ENCODE assay signal across 2 cellular contexts in the genomic region with DNA sequence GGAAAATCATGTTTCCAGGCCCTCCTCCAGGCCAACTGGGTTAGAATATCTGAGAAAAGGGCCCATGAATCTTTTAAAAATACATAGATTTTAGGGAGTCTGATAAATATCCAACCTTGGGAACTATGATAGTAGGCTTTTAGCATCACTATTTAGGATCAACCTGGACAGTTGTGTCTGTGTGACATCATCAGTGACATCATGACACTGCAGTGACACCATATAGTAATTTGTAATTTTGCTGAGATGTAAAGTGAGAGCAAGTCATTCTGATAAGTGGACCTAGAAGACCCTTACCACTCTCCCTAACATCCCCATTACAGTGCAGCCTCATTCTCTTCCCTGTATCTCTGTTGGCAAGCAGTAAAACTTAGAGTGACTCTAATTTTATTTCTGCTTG.
TF ChIP-seq lines count a peak whose summit lies in the region.

No MANE protein-coding gene starts in this region.

TF ChIP-seq in HepG2, 621 proteins besides CTCF, POLR2A, EP300 and RAD21:
- TF ChIP-seq CREB1 (IDR thresholded peaks at IDR 0.05) (peak; percentile 82), CREB1 (CRISPR knock-in tag; IDR thresholded peaks at IDR 0.05) (no peak), ZNF549 (CRISPR knock-in tag; IDR thresholded peaks at IDR 0.05) (no peak), ATF7 (IDR thresholded peaks at IDR 0.05) (0 out of 2 replicates have a peak, but pooled peaks have one; percentile 11), ATF7 (CRISPR knock-in tag; IDR thresholded peaks at IDR 0.05) (no peak)
TF ChIP-seq in HepG2: peak in this region for 2.

TF ChIP-seq in K562, 482 proteins besides CTCF, POLR2A, EP300 and RAD21:
- TF ChIP-seq SMARCA5 (IDR thresholded peaks at IDR 0.05) (no peak), ATF1 (CRISPR knock-in tag; IDR thresholded peaks at IDR 0.05) (no peak), ATF1 (tag; IDR thresholded peaks at IDR 0.05) (0 out of 2 replicates have a peak, but pooled peaks have one; percentile 57), CREB1 (IDR thresholded peaks at IDR 0.05) (peak; percentile 57; the same call in 1 of the 2 replicates), CREB1 (CRISPR knock-in tag; IDR thresholded peaks at IDR 0.05) (no peak), ASH1L (IDR thresholded peaks at IDR 0.05; ENCODE audit: borderline replicate concordance, low read depth, partially characterized antibody) (no peak), ZNF41 (CRISPR knock-in tag; conservative IDR thresholded peaks at IDR 0.05) (no peak), CREM (IDR thresholded peaks at IDR 0.05; ENCODE audit: low read depth) (peak; percentile 38; the same call in 1 of the 2 replicates), NUFIP1 (IDR thresholded peaks at IDR 0.05; ENCODE audit: partially characterized antibody) (no peak), SMAD3 (CRISPR knock-in tag; conservative IDR thresholded peaks at IDR 0.05) (no peak)
- TF ChIP-seq, protein P1, sequence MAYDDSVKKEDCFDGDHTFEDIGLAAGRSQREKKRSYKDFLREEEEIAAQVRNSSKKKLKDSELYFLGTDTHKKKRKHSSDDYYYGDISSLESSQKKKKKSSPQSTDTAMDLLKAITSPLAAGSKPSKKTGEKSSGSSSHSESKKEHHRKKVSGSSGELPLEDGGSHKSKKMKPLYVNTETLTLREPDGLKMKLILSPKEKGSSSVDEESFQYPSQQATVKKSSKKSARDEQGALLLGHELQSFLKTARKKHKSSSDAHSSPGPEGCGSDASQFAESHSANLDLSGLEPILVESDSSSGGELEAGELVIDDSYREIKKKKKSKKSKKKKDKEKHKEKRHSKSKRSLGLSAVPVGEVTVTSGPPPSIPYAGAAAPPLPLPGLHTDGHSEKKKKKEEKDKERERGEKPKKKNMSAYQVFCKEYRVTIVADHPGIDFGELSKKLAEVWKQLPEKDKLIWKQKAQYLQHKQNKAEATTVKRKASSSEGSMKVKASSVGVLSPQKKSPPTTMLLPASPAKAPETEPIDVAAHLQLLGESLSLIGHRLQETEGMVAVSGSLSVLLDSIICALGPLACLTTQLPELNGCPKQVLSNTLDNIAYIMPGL (CRISPR knock-in tag; IDR thresholded peaks at IDR 0.05): no peak
- TF ChIP-seq, protein P2, sequence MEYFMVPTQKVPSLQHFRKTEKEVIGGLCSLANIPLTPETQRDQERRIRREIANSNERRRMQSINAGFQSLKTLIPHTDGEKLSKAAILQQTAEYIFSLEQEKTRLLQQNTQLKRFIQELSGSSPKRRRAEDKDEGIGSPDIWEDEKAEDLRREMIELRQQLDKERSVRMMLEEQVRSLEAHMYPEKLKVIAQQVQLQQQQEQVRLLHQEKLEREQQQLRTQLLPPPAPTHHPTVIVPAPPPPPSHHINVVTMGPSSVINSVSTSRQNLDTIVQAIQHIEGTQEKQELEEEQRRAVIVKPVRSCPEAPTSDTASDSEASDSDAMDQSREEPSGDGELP (CRISPR knock-in tag; IDR thresholded peaks at IDR 0.05; ENCODE audit: borderline replicate concordance): no peak
